ENCODE assay signal across 14 cellular contexts in genomic region chr6:107083047-107083768, GRCh38. TPM values are rescaled to one million over a fixed set of nuclear protein-coding genes. Genes with fewer than 3 reads are reported as not detected.
A peak's percentile ranks its signal among the peaks of the same experiment; 100 is the strongest.
DNase-seq lines count a peak whose midpoint lies in the region; ATAC-seq and TF ChIP-seq lines count a peak whose summit lies in the region.
"Had no signal": no experiment of that assay in that cellular context is flagged by ENCODE, and none has a peak within 500 bp of the region (broad histone marks: within the 10 kb centered on the region; RNA-seq: fewer than 3 reads in every experiment).

No MANE protein-coding gene starts in this region.

- peaks cover 5% of the 10 kb centered on the region for H3K27me3 Mint-ChIP-seq in endothelial cell (ENCODE audit: unreplicated experiment)

- H3K4me3 Mint-ChIP-seq in endothelial cell (ENCODE audit: unreplicated experiment): no peak overlapping the region

- no peaks in the 10 kb centered on the region for H3K79me2 ChIP-seq in OCI-LY3 (ENCODE audit: low read length)

- no peaks in the 10 kb centered on the region for H3K4me1 Mint-ChIP-seq in endothelial cell (ENCODE audit: unreplicated experiment)

- peaks cover 15% of the 10 kb centered on the region for H3K36me3 Mint-ChIP-seq in endothelial cell (ENCODE audit: low read depth, unreplicated experiment)

- H3K9me3 ChIP-seq in OCI-LY3 (ENCODE audit: insufficient read depth, low read length): no peaks in the 10 kb centered on the region
- no peaks in the 10 kb centered on the region for H3K9me3 ChIP-seq in HAP-1
- H3K9me3 ChIP-seq: prostate gland had no signal

- H3K4me1 ChIP-seq in OCI-LY3 (ENCODE audit: low read length): peaks cover 21% of the 10 kb centered on the region
- no peaks in the 10 kb centered on the region for H3K4me1 ChIP-seq in HAP-1
- H3K4me1 ChIP-seq: prostate gland had no signal

- no peak overlapping the region for H2AFZ ChIP-seq in OCI-LY3 (ENCODE audit: low read depth, low read length)

- peak overlapping the region; percentile 66 for H3K27ac ChIP-seq in OCI-LY3 (ENCODE audit: low read length)
- H3K27ac ChIP-seq: BLaER1, prostate gland had no signal

- TF ChIP-seq CTCF in OCI-LY3 (IDR thresholded peaks at IDR 0.05; ENCODE audit: low read depth, low read length) (no peak), endothelial cell (IDR thresholded peaks at IDR 0.05; ENCODE audit: unreplicated experiment) (no peak)

- no peak overlapping the region for H3K27ac Mint-ChIP-seq in endothelial cell (ENCODE audit: unreplicated experiment)

- ATAC-seq in GM18508 (IDR thresholded peaks at IDR 0.05; ENCODE audit: insufficient read depth, unreplicated experiment): peak; percentile 88
- ATAC-seq in GM19463 (IDR thresholded peaks at IDR 0.05; ENCODE audit: unreplicated experiment): peak; percentile 95
- peak; percentile 82 for ATAC-seq in HG02938 (IDR thresholded peaks at IDR 0.05; ENCODE audit: unreplicated experiment)
- no peak for ATAC-seq in HG02623 (IDR thresholded peaks at IDR 0.05; ENCODE audit: unreplicated experiment)

- peaks cover 5% of the 10 kb centered on the region for H3K36me3 ChIP-seq in OCI-LY3 (replicated peaks; ENCODE audit: low read depth, low read length)
- peaks cover 24% of the 10 kb centered on the region for H3K36me3 ChIP-seq in HAP-1 (replicated peaks)
- H3K36me3 ChIP-seq: prostate gland had no signal

- H3K27me3 ChIP-seq in OCI-LY3 (ENCODE audit: low read depth, low read length): no peaks in the 10 kb centered on the region
- H3K27me3 ChIP-seq in HAP-1 (ENCODE audit: low read depth): no peaks in the 10 kb centered on the region
- H3K27me3 ChIP-seq: BLaER1 had no signal

- H3K9ac ChIP-seq in OCI-LY3 (ENCODE audit: low read length): no peak overlapping the region; the same call in 1 of the 2 replicates
- H3K9ac ChIP-seq: BLaER1 had no signal

- peak overlapping the region; percentile 83 for H3K4me2 ChIP-seq in OCI-LY3 (ENCODE audit: low read length)
- H3K4me2 ChIP-seq: BLaER1 had no signal

- no peaks in the 10 kb centered on the region for H4K20me1 ChIP-seq in OCI-LY3 (ENCODE audit: insufficient read depth, low read length)
- H4K20me1 ChIP-seq: BLaER1 had no signal

- no peaks in the 10 kb centered on the region for H3K9me3 Mint-ChIP-seq in endothelial cell (ENCODE audit: unreplicated experiment)

- in situ Hi-C loops in HAP-1 (cut with MboI; ENCODE audit: low sequenced_read_pairs): no loop called here

- H3K4me3 ChIP-seq in OCI-LY3 (ENCODE audit: low read length) (peak overlapping the region; percentile 51; the same call in 1 of the 2 replicates), HAP-1 (no peak overlapping the region)
- H3K4me3 ChIP-seq: BLaER1, prostate gland had no signal

- no peak for DNase-seq in HAP-1 (ENCODE audit: low spot score in 2 of 2)
- DNase-seq in NCI-H1930 (lab: John Stamatoyannopoulos, UW): no peak
- no peak for DNase-seq in endothelial cell (ENCODE audit: low spot score)
- DNase-seq: mesenchymal stem cell; NCI-H1694; OCI-M1; stimulated activated CD4-positive, alpha-beta T cell treated with anti-CD3 and anti-CD28 coated beads, Interleukin-4, amount 100 ng/mL, for 4 hours had no signal

RNA-seq across cellular contexts. Expression of gene BEND3, which starts 32.1 kb away (rescaled TPM):
- 5.8 TPM for total RNA-seq in endothelial cell (ENCODE audit: unreplicated experiment)

RNA-seq across cellular contexts. Expression of gene MTRES1, which starts 55.2 kb away (rescaled TPM):
- total RNA-seq in endothelial cell (ENCODE audit: unreplicated experiment): 11.5 TPM
